8 cellular contexts compared by ENCODE assay signal in genomic region chr1:99969729-99970591, GRCh38. TPM values are rescaled to one million over a fixed set of nuclear protein-coding genes. Genes with fewer than 3 reads are reported as not detected.
A peak's percentile ranks its signal among the peaks of the same experiment; 100 is the strongest.
DNase-seq lines count a peak whose midpoint lies in the region; ATAC-seq lines count a peak whose summit lies in the region.

Gene SLC35A3 (plus strand): TSS chr1:99969996. CDS start chr1:99993555, 23,559 bp downstream.

- H3K9me3 ChIP-seq in mononuclear cell (ENCODE audit: low read depth, low read length), result no peaks in the 10 kb centered on the region

- H3K4me1 ChIP-seq in mononuclear cell (ENCODE audit: insufficient read depth, low read length), result peaks cover 15% of the 10 kb centered on the region

- ATAC-seq in GM19452 (IDR thresholded peaks at IDR 0.05; ENCODE audit: unreplicated experiment), result peak; percentile 92
- peak; percentile 38 for ATAC-seq in HG03575 (IDR thresholded peaks at IDR 0.05; ENCODE audit: extremely low read depth, insufficient number of reproducible peaks, low FRiP score, unreplicated experiment)

- DNase-seq in CMK (ENCODE audit: low read depth) (peak; percentile 22), NOMO-1 treated with DMSO at 0.1 percent for 48 hours (lab: John Stamatoyannopoulos, UW; ENCODE audit: unreplicated experiment) (peak; percentile 72), epidermal melanocyte (ENCODE audit: insufficient read length, low spot score) (peak; percentile 65)
- DNase-seq in activated CD8-positive, alpha-beta memory T cell treated with anti-CD3 and anti-CD28 coated beads, Interleukin-2, amount 50 U/mL, for 24 hours (ENCODE audit: extremely low read depth), result peak; percentile 39
- peak; percentile 29 to 56 for DNase-seq in stimulated activated CD8-positive, alpha-beta memory T cell treated with anti-CD3 and anti-CD28 coated beads, Interleukin-4, amount 100 ng/mL, for 1 hour (ENCODE audit: low read depth in 2 of 2, low spot score in 1 of 2)

- H3K27me3 ChIP-seq in mononuclear cell (ENCODE audit: insufficient read depth, low read length), result no peaks in the 10 kb centered on the region

- peak within 1 kb of the TSS; percentile 84 for H3K4me3 ChIP-seq in mononuclear cell (ENCODE audit: low read length)

RNA-seq across cellular contexts. Expression of gene SLC35A3, which starts in this region (rescaled TPM):
- 31.0 TPM for total RNA-seq in mononuclear cell

Comparison
In these comparisons a context has a peak if more than half of its experiments do, and no peak if none do; other contexts are left out.
1. Peak in every context shown above with its lines: DNase-seq, ATAC-seq and H3K4me3 ChIP-seq.
2. DNase-seq: peak in every context shown above with its lines; median percentile 72 in NOMO-1 treated with DMSO at 0.1 percent for 48 hours; 65 in epidermal melanocyte; 42 in stimulated activated CD8-positive, alpha-beta memory T cell treated with anti-CD3 and anti-CD28 coated beads, Interleukin-4, amount 100 ng/mL, for 1 hour; 39 in activated CD8-positive, alpha-beta memory T cell treated with anti-CD3 and anti-CD28 coated beads, Interleukin-2, amount 50 U/mL, for 24 hours; 22 in CMK.